21 cellular contexts compared by ENCODE assay signal in genomic region chr1:212235848-212236247, GRCh38. TPM values are rescaled to one million over a fixed set of nuclear protein-coding genes. Genes with fewer than 3 reads are reported as not detected.
DNase-seq lines count a peak whose midpoint lies in the region; ATAC-seq and TF ChIP-seq lines count a peak whose summit lies in the region.
"Had no signal": no experiment of that assay in that cellular context is flagged by ENCODE, and none has a peak within 500 bp of the region (broad histone marks: within the 10 kb centered on the region; RNA-seq: fewer than 3 reads in every experiment).

No MANE protein-coding gene starts in this region.

- no peak overlapping the region for H2BK5ac ChIP-seq in IMR-90 (ENCODE audit: low read depth, low read length, poor library complexity, severe bottlenecking)

- no peak for TF ChIP-seq EP300 in stomach (IDR thresholded peaks at IDR 0.05)

- POLR2A ChIA-PET in IMR-90 (lab: Charles Lee; ENCODE audit: unreplicated experiment): no interaction called here

- peak overlapping the region; percentile 64 for H3K4ac ChIP-seq in IMR-90 (ENCODE audit: low read depth, low read length)

- no peaks in the 10 kb centered on the region for H3K79me1 ChIP-seq in IMR-90 (ENCODE audit: low read depth in 1 of 2, low read length in 2 of 2)

- CTCF ChIA-PET in IMR-90 (lab: Yijun Ruan, JAX): no interaction called here

- H3K4me1 ChIP-seq in IMR-90 (ENCODE audit: control insufficient read depth, insufficient read depth, low read length) (peaks cover 3% of the 10 kb centered on the region), stomach (peaks cover 29 to 57% (median 46%) of the 10 kb centered on the region in 4 donors)

- no peak overlapping the region for H4K8ac ChIP-seq in IMR-90 (ENCODE audit: low read depth in 2 of 2, low read length in 2 of 2)

- H2BK20ac ChIP-seq in IMR-90 (ENCODE audit: low read depth, low read length): peak overlapping the region; percentile 81

- no peak for ATAC-seq in IMR-90 (ENCODE audit: low read depth)
- peak; percentile 89 for ATAC-seq in left colon
- ATAC-seq: activated CD4-positive, alpha-beta T cell treated with anti-CD3 and anti-CD28 coated beads for 36 hours; effector memory CD8-positive, alpha-beta T cell; sciatic nerve had no signal

- no peak overlapping the region for H3K27ac Mint-ChIP-seq in activated CD4-positive, alpha-beta T cell treated with anti-CD3 and anti-CD28 coated beads, Interleukin-2, amount 10 ng/mL, durations not matched to agents 24 days and 14 days
- H3K27ac Mint-ChIP-seq: activated CD4-positive, alpha-beta T cell treated with anti-CD3 and anti-CD28 coated beads for 36 hours; B cell; effector memory CD8-positive, alpha-beta T cell; H9; nephron progenitor cell had no signal

- H3K36me3 ChIP-seq in IMR-90 (ENCODE audit: control insufficient read depth, insufficient read depth, low read length) (no peaks in the 10 kb centered on the region), stomach (no peaks in the 10 kb centered on the region)

- no peak for DNase-seq in activated CD4-positive, alpha-beta T cell treated with anti-CD3 and anti-CD28 coated beads, Interleukin-2, amount 10 ng/mL, durations not matched to agents 24 days and 14 days
- DNase-seq in activated CD4-positive, alpha-beta T cell treated with anti-CD3 and anti-CD28 coated beads, Interleukin-2, amount 50 U/mL, for 48 hours: no peak
- DNase-seq in IMR-90 (no peak), left colon (peak; percentile 68 to 78), stomach (no peak), NCI-H2227 treated with DMSO at 0.1 percent for 48 hours (lab: John Stamatoyannopoulos, UW) (no peak), NCI-H2081 treated with DMSO at 0.1 percent for 48 hours (lab: John Stamatoyannopoulos, UW) (no peak)
- no peak for DNase-seq in effector CD4-positive, alpha-beta T cell
- DNase-seq: activated CD4-positive, alpha-beta T cell treated with anti-CD3 and anti-CD28 coated beads for 36 hours; activated CD8-positive, alpha-beta memory T cell treated with anti-CD3 and anti-CD28 coated beads, Interleukin-2, amount 50 U/mL, for 4 hours; Caco-2; effector memory CD8-positive, alpha-beta T cell; H9; KBM-7; mesendoderm; NCI-H1694 treated with DMSO at 0.1 percent for 48 hours; nephron progenitor cell; T-helper 1 cell had no signal

- H3K18ac ChIP-seq in IMR-90 (ENCODE audit: low read depth, low read length): no peak overlapping the region

- no peak for TF ChIP-seq RAD21 in IMR-90 (IDR thresholded peaks at IDR 0.05; ENCODE audit: low read length)

- H3K4me3 Mint-ChIP-seq in activated CD4-positive, alpha-beta T cell treated with anti-CD3 and anti-CD28 coated beads, Interleukin-2, amount 10 ng/mL, durations not matched to agents 24 days and 14 days: peak overlapping the region; percentile 6
- H3K4me3 Mint-ChIP-seq: activated CD4-positive, alpha-beta T cell treated with anti-CD3 and anti-CD28 coated beads for 36 hours; B cell; effector memory CD8-positive, alpha-beta T cell; H9; nephron progenitor cell had no signal

- H3K27ac ChIP-seq in IMR-90 (ENCODE audit: insufficient read depth, low read length) (no peak overlapping the region), stomach (peak overlapping the region; percentile 35 to 87 (median 78))
- H3K27ac ChIP-seq: parathyroid adenoma had no signal

- H4K20me1 ChIP-seq in IMR-90 (ENCODE audit: insufficient read depth, low read length): no peaks in the 10 kb centered on the region

- dilution Hi-C loops in IMR-90 (cut with HindIII; ENCODE audit: low sequenced_read_pairs, unreplicated experiment): no loop called here

- H3K9me3 ChIP-seq in IMR-90 (ENCODE audit: control insufficient read depth, insufficient read depth, low read length) (no peaks in the 10 kb centered on the region), stomach (no peaks in the 10 kb centered on the region)
- H3K9me3 ChIP-seq: Caco-2 had no signal

- BruUV-seq in IMR-90 (replicated peaks; lab: Mats Ljungman, UMichigan): no TSS peak

- H3K4me1 Mint-ChIP-seq in activated CD4-positive, alpha-beta T cell treated with anti-CD3 and anti-CD28 coated beads, Interleukin-2, amount 10 ng/mL, durations not matched to agents 24 days and 14 days: peaks cover 50% of the 10 kb centered on the region
- H3K4me1 Mint-ChIP-seq: B cell, H9 had no signal

- H3K4me3 ChIP-seq in IMR-90 (ENCODE audit: insufficient read depth, low read depth, low read length) (no peak overlapping the region), stomach (no peak overlapping the region)

- peak overlapping the region; percentile 26 for H2AFZ ChIP-seq in IMR-90 (replicated peaks; ENCODE audit: low read length, poor library complexity)
- H2AFZ ChIP-seq: parathyroid adenoma had no signal

- no peaks in the 10 kb centered on the region for H3K27me3 ChIP-seq in IMR-90 (ENCODE audit: control insufficient read depth, insufficient read depth, low read length)
- H3K27me3 ChIP-seq in stomach: no peaks in the 10 kb centered on the region

- no peak overlapping the region for H3K9ac ChIP-seq in IMR-90 (ENCODE audit: low read depth, low read length)
- H3K9ac ChIP-seq: parathyroid adenoma had no signal

- TF ChIP-seq POLR2A in IMR-90 (IDR thresholded peaks at IDR 0.05; ENCODE audit: low read depth, low read length) (no peak), stomach (IDR thresholded peaks at IDR 0.05) (no peak)

- H2BK120ac ChIP-seq in IMR-90 (ENCODE audit: low read depth, low read length): no peak overlapping the region

- H3K9me3 Mint-ChIP-seq in activated CD4-positive, alpha-beta T cell treated with anti-CD3 and anti-CD28 coated beads, Interleukin-2, amount 10 ng/mL, durations not matched to agents 24 days and 14 days: no peaks in the 10 kb centered on the region
- H3K9me3 Mint-ChIP-seq: effector memory CD8-positive, alpha-beta T cell; H9 had no signal

- H2BK15ac ChIP-seq in IMR-90 (ENCODE audit: low read depth, low read length): peak overlapping the region; percentile 95; the same call in 1 of the 3 replicates

- H3K9me1 ChIP-seq in IMR-90 (ENCODE audit: insufficient read depth, low read length): peaks cover 5% of the 10 kb centered on the region

- H3K14ac ChIP-seq in IMR-90 (replicated peaks; ENCODE audit: low read depth, low read length): no peak overlapping the region

- no peaks in the 10 kb centered on the region for H3K27me3 Mint-ChIP-seq in activated CD4-positive, alpha-beta T cell treated with anti-CD3 and anti-CD28 coated beads, Interleukin-2, amount 10 ng/mL, durations not matched to agents 24 days and 14 days
- H3K27me3 Mint-ChIP-seq: activated CD4-positive, alpha-beta T cell treated with anti-CD3 and anti-CD28 coated beads for 36 hours; effector memory CD8-positive, alpha-beta T cell had no signal

- intact Hi-C loops in activated CD4-positive, alpha-beta T cell treated with anti-CD3 and anti-CD28 coated beads, Interleukin-2, amount 10 ng/mL, durations not matched to agents 24 days and 14 days (cut with micrococcal nuclease): no loop called here
- intact Hi-C loops in IMR-90 (cut with micrococcal nuclease) (no loop called here), left colon (cut with DNase I, micrococcal nuclease) (no loop called here), stomach (cut with DNase I; ENCODE audit: low total_unique reads) (no loop called here)

- 0 out of 2 replicates have a peak overlapping the region, but pooled peaks have one; percentile 57 for H3K23ac ChIP-seq in IMR-90 (ENCODE audit: low read depth, low read length)

- WGBS in IMR-90 (ENCODE audit: extremely low coverage in 2 of 2, insufficient read length in 1 of 2), 2 experiments: 100% methylated on average over 2 of the region's 5 CpGs; no CpG with 5 or more reads in 1 of the 2 experiments
- WGBS in stomach, 5 donors: 43 to 74% (median 55%) methylated on average over 5 of the region's 5 CpGs

- no peak overlapping the region for H2AK9ac ChIP-seq in IMR-90 (replicated peaks; ENCODE audit: low read depth, low read length, poor library complexity)

- no peak overlapping the region for H4K5ac ChIP-seq in IMR-90 (ENCODE audit: low read depth, low read length)

- peak overlapping the region; percentile 74; the same call in 1 of the 2 replicates for H2AK5ac ChIP-seq in IMR-90 (ENCODE audit: low read depth, low read length)

- 0 out of 2 replicates have a peak overlapping the region, but pooled peaks have one; percentile 49 for H4K91ac ChIP-seq in IMR-90 (ENCODE audit: insufficient read depth, low read depth, low read length)

- no peak overlapping the region for H3K56ac ChIP-seq in IMR-90 (ENCODE audit: extremely low read depth, insufficient read depth, low read length)

- in situ Hi-C loops in IMR-90 (cut with MboI; ENCODE audit: low sequenced_read_pairs): no loop called here

- no peaks in the 10 kb centered on the region for H3K36me3 Mint-ChIP-seq in activated CD4-positive, alpha-beta T cell treated with anti-CD3 and anti-CD28 coated beads, Interleukin-2, amount 10 ng/mL, durations not matched to agents 24 days and 14 days (ENCODE audit: low read depth)

- TF ChIP-seq CTCF in IMR-90 (conservative IDR thresholded peaks at IDR 0.05; ENCODE audit: low read depth, low read length) (no peak), stomach (IDR thresholded peaks at IDR 0.05) (no peak)

- H3K4me2 ChIP-seq in IMR-90 (ENCODE audit: low read depth, low read length): no peak overlapping the region

TF ChIP-seq in IMR-90, 13 proteins besides CTCF, POLR2A, EP300 and RAD21 (continues in another document):
- no peak for TF ChIP-seq MAFK (IDR thresholded peaks at IDR 0.05; ENCODE audit: low read depth, low read length)
- TF ChIP-seq MAZ (IDR thresholded peaks at IDR 0.05; ENCODE audit: borderline replicate concordance, low read depth, low read length): no peak
- TF ChIP-seq, protein P1, sequence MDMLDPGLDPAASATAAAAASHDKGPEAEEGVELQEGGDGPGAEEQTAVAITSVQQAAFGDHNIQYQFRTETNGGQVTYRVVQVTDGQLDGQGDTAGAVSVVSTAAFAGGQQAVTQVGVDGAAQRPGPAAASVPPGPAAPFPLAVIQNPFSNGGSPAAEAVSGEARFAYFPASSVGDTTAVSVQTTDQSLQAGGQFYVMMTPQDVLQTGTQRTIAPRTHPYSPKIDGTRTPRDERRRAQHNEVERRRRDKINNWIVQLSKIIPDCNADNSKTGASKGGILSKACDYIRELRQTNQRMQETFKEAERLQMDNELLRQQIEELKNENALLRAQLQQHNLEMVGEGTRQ (IDR thresholded peaks at IDR 0.05; ENCODE audit: low read depth, low read length): no peak
- no peak for TF ChIP-seq BHLHE40 (IDR thresholded peaks at IDR 0.05; ENCODE audit: low read depth, low read length)
- TF ChIP-seq FOS (IDR thresholded peaks at IDR 0.05; ENCODE audit: low read depth, low read length): no peak
- TF ChIP-seq NFE2L2 (IDR thresholded peaks at IDR 0.05; ENCODE audit: low read depth, low read length): no peak
- TF ChIP-seq RCOR1 (IDR thresholded peaks at IDR 0.05; ENCODE audit: insufficient replicate concordance, low read length): no peak

RNA-seq across cellular contexts. Expression of gene PPP2R5A, which starts 49.4 kb away (rescaled TPM):
- 43.6 and 44.4 TPM in 2 replicates for total RNA-seq in activated CD4-positive, alpha-beta T cell treated with anti-CD3 and anti-CD28 coated beads, Interleukin-2, amount 10 ng/mL, durations not matched to agents 24 days and 14 days
- total RNA-seq in IMR-90 (2012; rRNA removed) (8.4 and 15.3 TPM in 2 replicates), left colon (10 to 100 TPM; 61.0 to 69.5 TPM), stomach (10 to 100 TPM; 38.4 to 69.6 (median 57.2) TPM)
- polyA plus RNA-seq in IMR-90 (2012; rRNA removed) (10.3 and 12.6 TPM in 2 replicates), stomach (10 to 100 TPM; 40.4 to 72.6 (median 40.5) TPM)
- 4.8 and 4.9 TPM in 2 replicates for polyA plus RNA-seq in IMR-90 (2012; cell fraction: cytosol; rRNA removed)
- polyA plus RNA-seq in IMR-90 (2012; cell fraction: nucleus; rRNA removed; ENCODE audit: low replicate concordance): 3.6 and 11.5 TPM in 2 replicates

Comparison
In these comparisons a context has a peak if more than half of its experiments do, and no peak if none do; other contexts are left out.
1. DNase-seq: peak in left colon (2 of 2); none in activated CD4-positive, alpha-beta T cell treated with anti-CD3 and anti-CD28 coated beads, Interleukin-2, amount 10 ng/mL, durations not matched to agents 24 days and 14 days (single experiment), activated CD4-positive, alpha-beta T cell treated with anti-CD3 and anti-CD28 coated beads, Interleukin-2, amount 50 U/mL, for 48 hours (0 of 2), IMR-90 (single experiment), stomach (single experiment), NCI-H2227 treated with DMSO at 0.1 percent for 48 hours (single experiment), NCI-H2081 treated with DMSO at 0.1 percent for 48 hours (single experiment) and effector CD4-positive, alpha-beta T cell (single experiment).